ENCODE assay signal across 12 cellular contexts in the genomic region with DNA sequence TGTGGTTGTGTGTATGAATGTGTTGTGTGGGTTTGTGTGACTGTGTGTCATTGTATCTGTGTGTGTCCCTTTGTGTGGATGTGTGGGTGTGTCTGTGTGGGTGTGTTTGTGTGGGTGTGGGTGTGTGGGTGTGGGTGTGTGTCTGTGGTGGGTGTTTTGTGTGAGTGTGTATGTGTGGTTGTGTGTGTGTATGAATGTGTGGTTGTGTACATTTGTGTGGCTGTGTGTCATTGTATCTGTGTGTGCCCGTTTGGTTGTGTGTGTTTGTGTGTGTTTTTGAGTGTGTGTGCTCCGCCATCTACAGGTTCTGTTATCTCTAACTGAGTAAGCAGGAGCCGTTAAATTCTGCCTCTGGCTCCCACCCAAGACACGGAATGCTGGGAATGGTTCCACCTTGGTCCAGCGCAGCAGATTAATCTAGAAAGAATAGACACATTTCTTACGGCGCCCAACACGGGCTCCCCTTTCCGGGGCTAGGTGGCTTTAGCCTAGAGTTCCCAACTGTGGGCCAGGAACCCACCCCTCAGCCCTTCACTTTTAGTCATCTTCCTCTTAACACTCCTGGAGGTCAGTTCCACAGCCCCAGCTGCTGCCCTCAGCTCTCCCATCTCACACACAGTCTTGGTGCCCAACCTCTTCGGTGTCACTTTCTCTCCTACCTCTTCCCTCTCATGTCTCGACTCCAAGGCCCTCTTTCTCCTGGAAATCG.
A peak's percentile ranks its signal among the peaks of the same experiment; 100 is the strongest.
DNase-seq lines count a peak whose midpoint lies in the region; ATAC-seq, FAIRE-seq and TF ChIP-seq lines count a peak whose summit lies in the region.
"Had no signal": no experiment of that assay in that cellular context is flagged by ENCODE, and none has a peak within 500 bp of the region (broad histone marks: within the 10 kb centered on the region; RNA-seq: fewer than 3 reads in every experiment).

No MANE protein-coding gene starts in this region.

- DNase-seq in NCI-H1092 treated with DMSO at 0.1 percent for 48 hours (lab: John Stamatoyannopoulos, UW) (peak; percentile 34), NCI-H1092 (lab: John Stamatoyannopoulos, UW) (no peak), SK-N-DZ (ENCODE audit: low spot score) (peak; percentile 72), foreskin keratinocyte (peak in 1 of 2 donors; percentile 30), small intestine (peak; percentile 27), islet precursor cell (no peak), NOMO-1 treated with dmso at 0.1 percent for 144 hours (lab: John Stamatoyannopoulos, UW; ENCODE audit: unreplicated experiment) (no peak)
- DNase-seq: activated gamma-delta T cell treated with Interleukin-2 at 50 U/mL for 16 hours, naive B cell, NCI-H146 had no signal

- peak; percentile 15 for TF ChIP-seq CTCF in foreskin keratinocyte (conservative IDR thresholded peaks at IDR 0.05)

- no peak for FAIRE-seq in small intestine (lab: Jason Lieb, UNC)
- FAIRE-seq: A204.1 had no signal

- H3K36me3 ChIP-seq in small intestine (ENCODE audit: control insufficient read depth in 2 of 2, insufficient read depth in 2 of 2, low read length in 2 of 2) = no peaks in the 10 kb centered on the region

- H3K27ac ChIP-seq in foreskin keratinocyte (no peak overlapping the region), small intestine (ENCODE audit: low read depth in 1 of 2, low read length in 1 of 2) (no peak overlapping the region)

- H3K9me3 ChIP-seq in small intestine (ENCODE audit: control insufficient read depth, low read depth) = no peaks in the 10 kb centered on the region

- WGBS in small intestine, 3 donors = 25 to 55% (median 44%) methylated on average over 12 of the region's 12 CpGs

- H3K4me3 ChIP-seq in small intestine (ENCODE audit: low read depth in 1 of 2, low read length in 2 of 2) = no peak overlapping the region

- no peaks in the 10 kb centered on the region for H3K27me3 ChIP-seq in foreskin keratinocyte
- no peaks in the 10 kb centered on the region for H3K27me3 ChIP-seq in small intestine (ENCODE audit: control insufficient read depth in 2 of 2, insufficient read depth in 2 of 2, low read length in 2 of 2)

- H3K4me1 ChIP-seq in foreskin keratinocyte = no peaks in the 10 kb centered on the region
- H3K4me1 ChIP-seq in small intestine (ENCODE audit: control insufficient read depth in 2 of 2, insufficient read depth in 1 of 2, low read depth in 1 of 2, low read length in 1 of 2) = no peaks in the 10 kb centered on the region

- ATAC-seq in foreskin keratinocyte (peak; percentile 43), GM19397 (IDR thresholded peaks at IDR 0.05; ENCODE audit: unreplicated experiment) (no peak)

Comparison
In these comparisons a context has a peak if more than half of its experiments do, and no peak if none do; other contexts are left out.
1. DNase-seq: peak in NCI-H1092 treated with DMSO at 0.1 percent for 48 hours (single experiment), SK-N-DZ (single experiment) and small intestine (single experiment); none in NCI-H1092 (single experiment), islet precursor cell (single experiment) and NOMO-1 treated with dmso at 0.1 percent for 144 hours (single experiment).